18 cellular contexts compared by ENCODE assay signal in the genomic region with DNA sequence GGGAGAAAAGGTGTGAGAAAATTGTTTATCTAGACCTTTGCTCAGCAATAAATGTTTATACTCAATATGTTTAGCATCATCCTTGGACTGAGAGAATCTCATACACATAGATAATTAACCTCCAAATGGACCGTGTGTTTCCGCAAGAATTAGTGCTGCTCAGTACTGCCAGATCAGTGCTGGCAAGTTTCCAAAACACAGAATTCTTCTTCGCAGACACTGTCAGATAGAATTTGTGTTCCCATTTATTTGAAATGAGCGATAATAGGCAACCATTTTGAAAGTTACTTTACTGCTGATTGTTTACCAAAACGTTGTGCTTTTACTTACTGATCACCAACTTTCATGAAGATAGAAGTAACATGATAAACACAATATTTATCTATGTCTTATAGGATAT. TPM values are rescaled to one million over a fixed set of nuclear protein-coding genes. Genes with fewer than 3 reads are reported as not detected.
A peak's percentile ranks its signal among the peaks of the same experiment; 100 is the strongest.
DNase-seq lines count a peak whose midpoint lies in the region; ATAC-seq, FAIRE-seq and TF ChIP-seq lines count a peak whose summit lies in the region.
"Had no signal": no experiment of that assay in that cellular context is flagged by ENCODE, and none has a peak within 500 bp of the region (broad histone marks: within the 10 kb centered on the region; RNA-seq: fewer than 3 reads in every experiment).

No MANE protein-coding gene starts in this region.

- H3K27me3 Mint-ChIP-seq in nephron (ENCODE audit: low read depth) (no peaks in the 10 kb centered on the region), T-helper 17 cell (no peaks in the 10 kb centered on the region), MCF 10A (ENCODE audit: insufficient read depth, unreplicated experiment) (no peaks in the 10 kb centered on the region)
- H3K27me3 Mint-ChIP-seq: activated CD8-positive, alpha-beta T cell treated with anti-CD3 and anti-CD28 coated beads for 36 hours had no signal

- peak overlapping the region; percentile 84 to 93 (median 85) for H3K27ac Mint-ChIP-seq in nephron
- no peak overlapping the region for H3K27ac Mint-ChIP-seq in T-helper 17 cell
- no peak overlapping the region for H3K27ac Mint-ChIP-seq in MCF 10A (ENCODE audit: low read depth, unreplicated experiment)
- H3K27ac Mint-ChIP-seq: activated CD8-positive, alpha-beta T cell treated with anti-CD3 and anti-CD28 coated beads for 36 hours; endodermal cell; H9 had no signal

- H3K9me3 ChIP-seq in T-helper 17 cell (ENCODE audit: control insufficient read depth, low read length, poor library complexity, severe bottlenecking): no peaks in the 10 kb centered on the region
- H3K9me3 ChIP-seq: MG63 had no signal

- BruUV-seq in MCF 10A (replicated peaks; lab: Mats Ljungman, UMichigan): no TSS peak

- peak; percentile 64 for FAIRE-seq in H54 (lab: Jason Lieb, UNC)
- FAIRE-seq: GM18507 had no signal

- TF ChIP-seq CTCF in nephron (IDR thresholded peaks at IDR 0.05; ENCODE audit: unreplicated experiment in 3 of 3) (no peak), MCF 10A (IDR thresholded peaks at IDR 0.05; ENCODE audit: unreplicated experiment) (no peak)

- peaks cover 55% of the 10 kb centered on the region for H3K4me1 Mint-ChIP-seq in nephron
- H3K4me1 Mint-ChIP-seq in T-helper 17 cell: peaks cover 4% of the 10 kb centered on the region
- no peaks in the 10 kb centered on the region for H3K4me1 Mint-ChIP-seq in MCF 10A (ENCODE audit: insufficient read depth, unreplicated experiment)
- H3K4me1 Mint-ChIP-seq: H9 had no signal

- DNase-seq in NCI-H2227 (lab: John Stamatoyannopoulos, UW; ENCODE audit: unreplicated experiment) (peak; percentile 34), NCI-H2227 treated with DMSO at 0.1 percent for 48 hours (lab: John Stamatoyannopoulos, UW) (no peak), H54 (ENCODE audit: insufficient read length, low spot score) (no peak), midbrain (lab: John Stamatoyannopoulos, UW) (no peak), T-helper 17 cell (no peak), MCF 10A (ENCODE audit: unreplicated experiment) (no peak)
- DNase-seq: ACHN; activated CD8-positive, alpha-beta T cell treated with anti-CD3 and anti-CD28 coated beads for 36 hours; activated effector memory CD4-positive, alpha-beta T cell treated with anti-CD3 and anti-CD28 coated beads, Interleukin-2, amount 50 U/mL, for 16 hours; activated T-cell treated with anti-CD3 and anti-CD28 coated beads for 4 hours; endodermal cell; GDM1; H9; MG63 had no signal

- TF ChIP-seq POLR2A in H54 (IDR thresholded peaks at IDR 0.05; ENCODE audit: low read depth, low read length): no peak

- POLR2A ChIA-PET in MCF 10A (lab: Yijun Ruan, JAX): interaction anchor here (1.4 kb wide), 1 partner anchor 10 kb away, joined by 4 read pairs; no protein-coding TSS in a partner anchor

- intact Hi-C loops in MCF 10A (cut with micrococcal nuclease): no loop called here

- H3K36me3 Mint-ChIP-seq in nephron (ENCODE audit: low read depth) (no peaks in the 10 kb centered on the region), T-helper 17 cell (ENCODE audit: low read depth) (peaks cover 6% of the 10 kb centered on the region), MCF 10A (ENCODE audit: insufficient read depth, unreplicated experiment) (peaks cover 12% of the 10 kb centered on the region)

- ATAC-seq in SK-N-SH treated with all-trans-retinoic acid at 6 μM for 48 hours (peak; percentile 52), T-helper 17 cell (no peak)
- ATAC-seq: activated CD8-positive, alpha-beta T cell treated with anti-CD3 and anti-CD28 coated beads for 36 hours had no signal

- H3K4me3 Mint-ChIP-seq in nephron (no peak overlapping the region), T-helper 17 cell (no peak overlapping the region), MCF 10A (ENCODE audit: unreplicated experiment) (no peak overlapping the region)
- H3K4me3 Mint-ChIP-seq: activated CD8-positive, alpha-beta T cell treated with anti-CD3 and anti-CD28 coated beads for 36 hours; endodermal cell; H9; neural crest cell had no signal

- CTCF ChIA-PET in MCF 10A (lab: Yijun Ruan, JAX): no interaction called here

- H3K9me3 Mint-ChIP-seq in nephron (no peaks in the 10 kb centered on the region), MCF 10A (ENCODE audit: unreplicated experiment) (no peaks in the 10 kb centered on the region)
- H3K9me3 Mint-ChIP-seq: activated CD8-positive, alpha-beta T cell treated with anti-CD3 and anti-CD28 coated beads for 36 hours; endodermal cell; H9; neural crest cell had no signal

TF ChIP-seq in SK-N-SH treated with all-trans-retinoic acid at 6 μM for 48 hours, 23 proteins besides CTCF, POLR2A, EP300 and RAD21:
- TF ChIP-seq ZFP3 (CRISPR knock-in tag; IDR thresholded peaks at IDR 0.05) (no peak), ZFP30 (CRISPR knock-in tag; IDR thresholded peaks at IDR 0.05) (no peak), SNAI2 (CRISPR knock-in tag; IDR thresholded peaks at IDR 0.05) (no peak), BACH2 (CRISPR knock-in tag; IDR thresholded peaks at IDR 0.05; ENCODE audit: borderline replicate concordance) (no peak), ZC3H10 (CRISPR knock-in tag; IDR thresholded peaks at IDR 0.05) (no peak), PPARA (CRISPR knock-in tag; IDR thresholded peaks at IDR 0.05; ENCODE audit: borderline replicate concordance) (no peak), ISL1 (CRISPR knock-in tag; IDR thresholded peaks at IDR 0.05) (peak; percentile 74), OSR1 (CRISPR knock-in tag; IDR thresholded peaks at IDR 0.05) (no peak), ESRRG (CRISPR knock-in tag; IDR thresholded peaks at IDR 0.05) (no peak), ZNF565 (CRISPR knock-in tag; conservative IDR thresholded peaks at IDR 0.05; ENCODE audit: low read depth) (no peak)
- TF ChIP-seq, protein P1, sequence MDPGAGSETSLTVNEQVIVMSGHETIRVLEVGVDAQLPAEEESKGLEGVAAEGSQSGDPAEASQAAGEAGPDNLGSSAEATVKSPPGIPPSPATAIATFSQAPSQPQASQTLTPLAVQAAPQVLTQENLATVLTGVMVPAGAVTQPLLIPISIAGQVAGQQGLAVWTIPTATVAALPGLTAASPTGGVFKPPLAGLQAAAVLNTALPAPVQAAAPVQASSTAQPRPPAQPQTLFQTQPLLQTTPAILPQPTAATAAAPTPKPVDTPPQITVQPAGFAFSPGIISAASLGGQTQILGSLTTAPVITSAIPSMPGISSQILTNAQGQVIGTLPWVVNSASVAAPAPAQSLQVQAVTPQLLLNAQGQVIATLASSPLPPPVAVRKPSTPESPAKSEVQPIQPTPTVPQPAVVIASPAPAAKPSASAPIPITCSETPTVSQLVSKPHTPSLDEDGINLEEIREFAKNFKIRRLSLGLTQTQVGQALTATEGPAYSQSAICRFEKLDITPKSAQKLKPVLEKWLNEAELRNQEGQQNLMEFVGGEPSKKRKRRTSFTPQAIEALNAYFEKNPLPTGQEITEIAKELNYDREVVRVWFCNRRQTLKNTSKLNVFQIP (CRISPR knock-in tag; IDR thresholded peaks at IDR 0.05; ENCODE audit: borderline replicate concordance, low read depth): no peak
- TF ChIP-seq, protein P2, sequence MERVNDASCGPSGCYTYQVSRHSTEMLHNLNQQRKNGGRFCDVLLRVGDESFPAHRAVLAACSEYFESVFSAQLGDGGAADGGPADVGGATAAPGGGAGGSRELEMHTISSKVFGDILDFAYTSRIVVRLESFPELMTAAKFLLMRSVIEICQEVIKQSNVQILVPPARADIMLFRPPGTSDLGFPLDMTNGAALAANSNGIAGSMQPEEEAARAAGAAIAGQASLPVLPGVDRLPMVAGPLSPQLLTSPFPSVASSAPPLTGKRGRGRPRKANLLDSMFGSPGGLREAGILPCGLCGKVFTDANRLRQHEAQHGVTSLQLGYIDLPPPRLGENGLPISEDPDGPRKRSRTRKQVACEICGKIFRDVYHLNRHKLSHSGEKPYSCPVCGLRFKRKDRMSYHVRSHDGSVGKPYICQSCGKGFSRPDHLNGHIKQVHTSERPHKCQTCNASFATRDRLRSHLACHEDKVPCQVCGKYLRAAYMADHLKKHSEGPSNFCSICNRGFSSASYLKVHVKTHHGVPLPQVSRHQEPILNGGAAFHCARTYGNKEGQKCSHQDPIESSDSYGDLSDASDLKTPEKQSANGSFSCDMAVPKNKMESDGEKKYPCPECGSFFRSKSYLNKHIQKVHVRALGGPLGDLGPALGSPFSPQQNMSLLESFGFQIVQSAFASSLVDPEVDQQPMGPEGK (CRISPR knock-in tag; IDR thresholded peaks at IDR 0.05; ENCODE audit: borderline replicate concordance): peak; percentile 29; the same call in 1 of the 2 replicates

RNA-seq across cellular contexts. Expression of a gene that starts 33.8 kb away (rescaled TPM):
- total RNA-seq in T-helper 17 cell: 10 to 100 TPM; 20.7 to 32.3 TPM
- 18.9 and 29.2 TPM in 2 replicates for total RNA-seq in MCF 10A (2022)

RNA-seq across cellular contexts. Expression of a gene that starts 38.8 kb away (rescaled TPM):
- total RNA-seq in T-helper 17 cell (1 to 10 TPM; 3.8 to 4.6 TPM), MCF 10A (2022) (25.4 and 25.6 TPM in 2 replicates)
- total RNA-seq: endodermal cell had no signal

Comparison
In these comparisons a context has a peak if more than half of its experiments do, and no peak if none do; other contexts are left out.
1. H3K27ac Mint-ChIP-seq: peak in nephron (3 of 3); none in T-helper 17 cell (single experiment) and MCF 10A (single experiment).